In the genomic region with DNA sequence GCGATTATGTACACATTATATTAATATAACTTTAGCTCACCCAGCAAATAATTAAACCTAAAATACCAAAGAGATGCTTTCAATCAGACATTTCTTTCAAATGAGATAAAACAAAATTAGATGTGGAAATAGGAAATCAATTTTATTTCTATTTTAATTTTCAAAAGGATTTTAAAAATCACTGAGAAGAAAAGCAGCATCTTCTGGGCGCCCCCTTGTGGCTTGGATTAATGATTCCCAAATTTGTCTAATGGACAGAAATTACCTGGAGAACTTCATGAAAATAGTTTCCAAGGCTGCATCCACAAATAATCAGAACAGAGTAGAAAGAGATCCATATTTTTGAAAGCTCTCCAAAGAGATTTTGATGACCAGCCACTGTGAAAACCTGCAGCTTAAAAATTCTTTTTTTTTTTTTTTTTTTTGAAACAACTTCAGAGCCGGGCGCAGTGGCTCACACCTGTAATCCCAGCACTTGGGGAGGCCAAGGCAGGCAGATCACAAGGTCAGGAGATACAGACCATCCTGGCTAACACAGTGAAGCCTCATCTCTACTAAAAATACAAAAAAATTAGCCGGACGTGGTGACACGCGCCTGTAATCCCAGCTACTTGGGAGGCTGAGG, we compare ENCODE assay signal across 8 cellular contexts. TPM values are rescaled to one million over a fixed set of nuclear protein-coding genes. Genes with fewer than 3 reads are reported as not detected.
DNase-seq lines count a peak whose midpoint lies in the region; ATAC-seq, FAIRE-seq and TF ChIP-seq lines count a peak whose summit lies in the region.

No MANE protein-coding gene starts in this region.

- ATAC-seq in left lung: no peak
- ATAC-seq in HG03175 (IDR thresholded peaks at IDR 0.05; ENCODE audit: unreplicated experiment): no peak
- ATAC-seq in GM21360 (IDR thresholded peaks at IDR 0.05; ENCODE audit: unreplicated experiment): no peak

- H3K36me3 ChIP-seq in Peyer's patch: no peaks in the 10 kb centered on the region
- no peaks in the 10 kb centered on the region for H3K36me3 ChIP-seq in left lung

- H3K4me3 ChIP-seq in Peyer's patch (no peak overlapping the region), left lung (no peak overlapping the region)

- H3K27me3 ChIP-seq in Peyer's patch (no peaks in the 10 kb centered on the region), left lung (no peaks in the 10 kb centered on the region)

- in situ Hi-C loops in T47D (cut with HindIII; ENCODE audit: low pct_unique_long_range_greater_than_20kb, low sequenced_read_pairs): no loop called here

- H3K4me1 ChIP-seq in Peyer's patch (no peaks in the 10 kb centered on the region), left lung (no peaks in the 10 kb centered on the region)

- intact Hi-C loops in left lung (cut with DNase I): loop anchor here in 1 of 2 donors (10.0 kb wide), 1 partner anchor 206 kb away; no protein-coding TSS in a partner anchor

- TF ChIP-seq CTCF in Peyer's patch (IDR thresholded peaks at IDR 0.05): peak; percentile 68 to 85 (median 76)
- peak; percentile 62 to 67 for TF ChIP-seq CTCF in left lung (IDR thresholded peaks at IDR 0.05)

- no peak for TF ChIP-seq POLR2A in Peyer's patch (IDR thresholded peaks at IDR 0.05)

- H3K9me3 ChIP-seq in Peyer's patch (no peaks in the 10 kb centered on the region), left lung (no peaks in the 10 kb centered on the region)

- H3K27ac ChIP-seq in Peyer's patch (no peak overlapping the region), left lung (no peak overlapping the region)

- FAIRE-seq in A204.1 (lab: Jason Lieb, UNC): peak; percentile 89

- DNase-seq in EH (ENCODE audit: low read depth) (peak; percentile 45), Peyer's patch (peak in 2 of 3 donors; percentile 51 to 78), T47D (ENCODE audit: low read depth in 1 of 2, low spot score in 1 of 2) (peak; percentile 9 to 46), left lung (no peak), stromal cell of bone marrow (ENCODE audit: low read depth) (peak; percentile 24)

RNA-seq across cellular contexts. Expression of a gene that starts 50.9 kb away (rescaled TPM):
- 100 to 1,000 TPM in 3 of 4 donors, 10 to 100 TPM in 1; 79.2 to 243 (median 215) TPM for total RNA-seq in Peyer's patch
- total RNA-seq in left lung: 100 to 1,000 TPM in 1 of 2 donors, 10 to 100 TPM in 1; 93.5 to 111 TPM

Comparison
In these comparisons a context has a peak if more than half of its experiments do, and no peak if none do; other contexts are left out.
1. DNase-seq: peak in EH (single experiment), Peyer's patch (2 of 3), T47D (2 of 2) and stromal cell of bone marrow (single experiment); none in left lung (0 of 2).